In genomic region chr2:128413718-128414341, GRCh38 we compare ENCODE assay signal across 10 cellular contexts.
DNase-seq lines count a peak whose midpoint lies in the region; ATAC-seq and TF ChIP-seq lines count a peak whose summit lies in the region.
"Had no signal": no experiment of that assay in that cellular context is flagged by ENCODE, and none has a peak within 500 bp of the region (broad histone marks: within the 10 kb centered on the region; RNA-seq: fewer than 3 reads in every experiment).

No MANE protein-coding gene starts in this region.

- WGBS in lung, 2 donors = 38 to 46% methylated on average over 5 of the region's 5 CpGs

- H4K20me1 ChIP-seq in BLaER1 = no peaks in the 10 kb centered on the region

- H3K4me3 ChIP-seq in BLaER1 (no peak overlapping the region), HUES6 (ENCODE audit: low read depth, low read length) (no peak overlapping the region), lung (no peak overlapping the region)
- H3K4me3 ChIP-seq: PC-9 had no signal

- DNase-seq in SK-N-DZ (ENCODE audit: low spot score) (peak; percentile 75), lung (ENCODE audit: low spot score) (peak; percentile 10), foreskin keratinocyte (no peak), activated gamma-delta T cell treated with Interleukin-2 at 50 U/mL for 16 hours (no peak)
- no peak for DNase-seq in effector CD8-positive, alpha-beta T cell (lab: John Stamatoyannopoulos, UW)
- DNase-seq: activated CD4-positive, CD25-positive, alpha-beta regulatory T cell; PC-9 had no signal

- peak overlapping the region; percentile 66 for H3K4me2 ChIP-seq in BLaER1
- H3K4me2 ChIP-seq: PC-9 had no signal

- ATAC-seq in lung (ENCODE audit: insufficient read depth, low FRiP score) (no peak), GM19395 (IDR thresholded peaks at IDR 0.05; ENCODE audit: unreplicated experiment) (no peak), foreskin keratinocyte (no peak)

- H3K27ac ChIP-seq in BLaER1 (no peak overlapping the region), HUES6 (ENCODE audit: low read depth, low read length) (no peak overlapping the region), lung (ENCODE audit: low read depth in 1 of 2, low read length in 1 of 2) (no peak overlapping the region), foreskin keratinocyte (no peak overlapping the region)
- H3K27ac ChIP-seq: PC-9 had no signal

- TF ChIP-seq CTCF in lung (IDR thresholded peaks at IDR 0.05; ENCODE audit: control extremely low read depth, extremely low read depth) (no peak), foreskin keratinocyte (conservative IDR thresholded peaks at IDR 0.05) (no peak)

- H3K27me3 ChIP-seq in BLaER1 = no peaks in the 10 kb centered on the region
- H3K27me3 ChIP-seq in HUES6 (ENCODE audit: control insufficient read depth, insufficient read depth, low read length) = no peaks in the 10 kb centered on the region
- no peaks in the 10 kb centered on the region for H3K27me3 ChIP-seq in lung (ENCODE audit: control insufficient read depth, insufficient read depth)
- no peaks in the 10 kb centered on the region for H3K27me3 ChIP-seq in foreskin keratinocyte

- no peaks in the 10 kb centered on the region for H3K9me3 ChIP-seq in BLaER1
- 0 out of 2 replicates have a peak, but pooled peaks cover 3% of the 10 kb centered on the region for H3K9me3 ChIP-seq in HUES6 (ENCODE audit: control insufficient read depth, insufficient read depth, low read depth, low read length)
- no peaks in the 10 kb centered on the region for H3K9me3 ChIP-seq in lung (ENCODE audit: control insufficient read depth in 2 of 2, insufficient read depth in 1 of 2, low read length in 1 of 2)

- no peak overlapping the region for H3K9ac ChIP-seq in BLaER1
- peak overlapping the region; percentile 19 for H3K9ac ChIP-seq in HUES6 (ENCODE audit: low read length)

- H3K36me3 ChIP-seq in BLaER1 (no peaks in the 10 kb centered on the region), HUES6 (ENCODE audit: control insufficient read depth, insufficient read depth, low read length) (no peaks in the 10 kb centered on the region), lung (ENCODE audit: control insufficient read depth in 2 of 2, insufficient read depth in 2 of 2, low read length in 2 of 2) (no peaks in the 10 kb centered on the region)

- H3K4me1 ChIP-seq in BLaER1 (peaks cover 41% of the 10 kb centered on the region), HUES6 (ENCODE audit: control insufficient read depth, insufficient read depth, low read length) (peaks cover 14% of the 10 kb centered on the region), lung (ENCODE audit: control insufficient read depth in 2 of 2, insufficient read depth in 2 of 2, low read length in 2 of 2) (peaks cover 0 to 1% of the 10 kb centered on the region in 2 donors), foreskin keratinocyte (peaks cover 3% of the 10 kb centered on the region)

Comparison
In these comparisons a context has a peak if more than half of its experiments do, and no peak if none do; other contexts are left out.
1. DNase-seq: peak in SK-N-DZ (single experiment) and lung (single experiment); none in foreskin keratinocyte (0 of 2), effector CD8-positive, alpha-beta T cell (single experiment) and activated gamma-delta T cell treated with Interleukin-2 at 50 U/mL for 16 hours (single experiment).